ENCODE assay signal across 1 cellular context in the genomic region with DNA sequence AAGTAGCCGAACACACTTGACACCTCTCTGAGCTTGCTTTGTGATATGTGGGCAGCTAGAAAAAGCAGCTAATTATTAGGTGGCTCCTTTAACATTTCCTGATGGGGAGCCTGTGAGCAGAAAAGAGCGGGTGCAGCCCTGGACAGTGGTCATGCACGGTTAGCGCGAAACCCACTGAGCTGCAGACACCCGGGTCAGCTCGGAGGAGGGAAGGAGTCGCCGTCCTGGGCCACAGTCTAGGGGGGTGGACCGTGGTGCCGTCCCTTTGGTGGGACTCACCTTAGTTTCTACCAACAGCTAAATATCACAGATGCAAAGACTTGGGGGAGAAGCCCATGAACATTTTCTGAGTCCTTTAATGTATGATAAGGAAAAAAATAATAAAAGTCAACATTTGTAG.
TF ChIP-seq lines count a peak whose summit lies in the region.

No MANE protein-coding gene starts in this region.

TF ChIP-seq in GM12878, 131 proteins besides CTCF, POLR2A, EP300 and RAD21:
- TF ChIP-seq EED (IDR thresholded peaks at IDR 0.05; ENCODE audit: low read depth) (no peak), POLR2AphosphoS2 (IDR thresholded peaks at IDR 0.05; ENCODE audit: low read depth, low read length) (no peak), PAX8 (IDR thresholded peaks at IDR 0.05) (no peak), BRCA1 (IDR thresholded peaks at IDR 0.05; ENCODE audit: low read depth, low read length) (no peak), FOXM1 (IDR thresholded peaks at IDR 0.05; ENCODE audit: low read depth, low read length) (no peak), CHD2 (IDR thresholded peaks at IDR 0.05; ENCODE audit: borderline replicate concordance, low read depth, low read length) (no peak), ZBTB4 (CRISPR knock-in tag; IDR thresholded peaks at IDR 0.05) (no peak), MEF2B (IDR thresholded peaks at IDR 0.05; ENCODE audit: partially characterized antibody, poor library complexity, severe bottlenecking) (no peak), ATF7 (IDR thresholded peaks at IDR 0.05; ENCODE audit: low read depth) (no peak), GATAD2B (conservative IDR thresholded peaks at IDR 0.05; ENCODE audit: low read depth) (no peak), NFIC (IDR thresholded peaks at IDR 0.05; ENCODE audit: low read depth, low read length) (no peak), DPF2 (IDR thresholded peaks at IDR 0.05) (no peak), CBFB (IDR thresholded peaks at IDR 0.05; ENCODE audit: low read depth) (no peak), POLR2AphosphoS5 (IDR thresholded peaks at IDR 0.05; ENCODE audit: low read length) (no peak), STAT1 (conservative IDR thresholded peaks at IDR 0.05) (no peak), PKNOX1 (IDR thresholded peaks at IDR 0.05) (no peak)
- TF ChIP-seq, protein P1, sequence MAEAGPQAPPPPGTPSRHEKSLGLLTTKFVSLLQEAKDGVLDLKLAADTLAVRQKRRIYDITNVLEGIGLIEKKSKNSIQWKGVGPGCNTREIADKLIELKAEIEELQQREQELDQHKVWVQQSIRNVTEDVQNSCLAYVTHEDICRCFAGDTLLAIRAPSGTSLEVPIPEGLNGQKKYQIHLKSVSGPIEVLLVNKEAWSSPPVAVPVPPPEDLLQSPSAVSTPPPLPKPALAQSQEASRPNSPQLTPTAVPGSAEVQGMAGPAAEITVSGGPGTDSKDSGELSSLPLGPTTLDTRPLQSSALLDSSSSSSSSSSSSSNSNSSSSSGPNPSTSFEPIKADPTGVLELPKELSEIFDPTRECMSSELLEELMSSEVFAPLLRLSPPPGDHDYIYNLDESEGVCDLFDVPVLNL (IDR thresholded peaks at IDR 0.05; ENCODE audit: low read depth, low read length) = no peak
- TF ChIP-seq, protein P2, sequence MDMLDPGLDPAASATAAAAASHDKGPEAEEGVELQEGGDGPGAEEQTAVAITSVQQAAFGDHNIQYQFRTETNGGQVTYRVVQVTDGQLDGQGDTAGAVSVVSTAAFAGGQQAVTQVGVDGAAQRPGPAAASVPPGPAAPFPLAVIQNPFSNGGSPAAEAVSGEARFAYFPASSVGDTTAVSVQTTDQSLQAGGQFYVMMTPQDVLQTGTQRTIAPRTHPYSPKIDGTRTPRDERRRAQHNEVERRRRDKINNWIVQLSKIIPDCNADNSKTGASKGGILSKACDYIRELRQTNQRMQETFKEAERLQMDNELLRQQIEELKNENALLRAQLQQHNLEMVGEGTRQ (IDR thresholded peaks at IDR 0.05; ENCODE audit: borderline replicate concordance, low read depth, low read length) = no peak
